Comparison of ENCODE assay signal across 1 cellular context in the genomic region with DNA sequence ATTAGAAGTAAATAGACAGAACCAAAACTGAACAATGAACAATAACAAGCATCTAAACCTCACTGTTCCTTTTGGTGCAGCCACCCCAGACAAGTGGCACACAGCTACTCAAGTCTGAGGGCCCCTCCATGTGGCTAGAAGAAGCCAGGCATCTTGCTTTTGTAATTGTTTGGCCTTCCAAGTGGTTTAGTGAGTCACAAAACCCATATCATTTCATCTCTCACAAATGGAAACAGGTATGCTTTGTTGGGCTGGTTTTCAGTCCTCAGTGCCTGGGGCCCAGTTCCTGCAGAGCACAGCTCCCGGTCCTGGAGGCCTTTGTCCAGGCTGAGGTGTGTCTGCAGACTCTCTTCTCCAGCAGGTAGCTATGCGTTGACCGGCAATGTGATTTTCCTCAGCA.
TF ChIP-seq lines count a peak whose summit lies in the region.

No MANE protein-coding gene starts in this region.

TF ChIP-seq in H1, 55 proteins besides CTCF, POLR2A, EP300 and RAD21 (continued from another document):
- no peak for TF ChIP-seq CEBPB (IDR thresholded peaks at IDR 0.05; ENCODE audit: low read depth, low read length)
- no peak for TF ChIP-seq CTBP2 (IDR thresholded peaks at IDR 0.05; ENCODE audit: borderline replicate concordance, insufficient read depth, insufficient read length, low read length)
- TF ChIP-seq GTF2F1 (IDR thresholded peaks at IDR 0.05; ENCODE audit: borderline replicate concordance, low read depth, low read length), result no peak
